ENCODE assay signal across 25 cellular contexts in genomic region chr5:99083197-99083596, GRCh38.
DNase-seq lines count a peak whose midpoint lies in the region; ATAC-seq, FAIRE-seq and TF ChIP-seq lines count a peak whose summit lies in the region.
"Had no signal": no experiment of that assay in that cellular context is flagged by ENCODE, and none has a peak within 500 bp of the region (broad histone marks: within the 10 kb centered on the region; RNA-seq: fewer than 3 reads in every experiment).

No MANE protein-coding gene starts in this region.

- H2BK5ac ChIP-seq in H1 (ENCODE audit: low read depth, low read length) (no peak overlapping the region), neuronal stem cell (ENCODE audit: low read length) (no peak overlapping the region)

- H2AFZ ChIP-seq in HepG2 (ENCODE audit: low read length), result no peak overlapping the region
- H2AFZ ChIP-seq in H1 (ENCODE audit: low read length), result 0 out of 2 replicates have a peak overlapping the region, but pooled peaks have one; percentile 13
- peak overlapping the region; percentile 13 for H2AFZ ChIP-seq in neuronal stem cell (ENCODE audit: low read length)

- POLR2A ChIA-PET in HepG2 (lab: Yijun Ruan, JAX), result no interaction called here
- POLR2A ChIA-PET in WTC11 (lab: Charles Lee), result no interaction called here
- POLR2A ChIA-PET in H1 (lab: Charles Lee; ENCODE audit: partially characterized antibody), result no interaction called here

- H4K5ac ChIP-seq in H1 (ENCODE audit: insufficient read length, low read depth, low read length), result no peak overlapping the region

- H3K36me3 ChIP-seq in HepG2 (replicated peaks in 1 of 2; ENCODE audit: control insufficient read depth in 1 of 2, insufficient read depth in 2 of 2, low read length in 2 of 2) (no peaks in the 10 kb centered on the region), right lobe of liver (no peaks in the 10 kb centered on the region), H1 (ENCODE audit: control insufficient read depth in 2 of 4, insufficient read depth in 4 of 4, low read length in 3 of 4) (no peaks in the 10 kb centered on the region), neuronal stem cell (replicated peaks in 1 of 2; ENCODE audit: control insufficient read depth in 2 of 2, insufficient read depth in 2 of 2, low read length in 2 of 2) (no peaks in the 10 kb centered on the region)
- H3K36me3 ChIP-seq: BLaER1 treated with 17β-estradiol and CSF1 and Interleukin-3, amounts not matched to agents 10 nM and 100 nM had no signal

- TF ChIP-seq POLR2A in HepG2 (IDR thresholded peaks at IDR 0.05; ENCODE audit: insufficient read depth in 1 of 2, low read depth in 2 of 2, low read length in 2 of 2) (no peak), right lobe of liver (IDR thresholded peaks at IDR 0.05) (no peak), H1 (IDR thresholded peaks at IDR 0.05; ENCODE audit: control extremely low read depth in 1 of 2, low read depth in 2 of 2, low read length in 2 of 2) (no peak)

- H3K9me3 ChIP-seq in HepG2 (ENCODE audit: low read length) (no peaks in the 10 kb centered on the region), right lobe of liver (no peaks in the 10 kb centered on the region), H1 (ENCODE audit: insufficient read depth in 2 of 2, low read depth in 1 of 2, low read length in 1 of 2) (no peaks in the 10 kb centered on the region), neuronal stem cell (replicated peaks in 1 of 2; ENCODE audit: control insufficient read depth in 2 of 2, insufficient read depth in 1 of 2, low read depth in 1 of 2, low read length in 2 of 2) (peaks cover 0 to 2% of the 10 kb centered on the region in 2 donors)
- H3K9me3 ChIP-seq: A549; BLaER1 treated with 17β-estradiol and CSF1 and Interleukin-3, amounts not matched to agents 10 nM and 100 nM; Caco-2 had no signal

- no peak overlapping the region for H3K27ac ChIP-seq in HepG2 (ENCODE audit: extremely low read length, insufficient read depth, low read length)
- no peak overlapping the region for H3K27ac ChIP-seq in right lobe of liver
- no peak overlapping the region for H3K27ac ChIP-seq in H1 (ENCODE audit: low read depth, low read length)
- H3K27ac ChIP-seq in neuronal stem cell (replicated peaks; ENCODE audit: low read length), result no peak overlapping the region
- H3K27ac ChIP-seq: 22Rv1; A549; BLaER1 treated with 17β-estradiol and CSF1 and Interleukin-3, amounts not matched to agents 10 nM and 100 nM; C4-2B had no signal

- H3K56ac ChIP-seq in H1 (replicated peaks; ENCODE audit: insufficient read length, low read depth, low read length), result no peak overlapping the region

- no peak overlapping the region for H3K14ac ChIP-seq in H1 (ENCODE audit: insufficient read length)
- no peak overlapping the region for H3K14ac ChIP-seq in neuronal stem cell (ENCODE audit: low read length)

- H3K4me1 ChIP-seq in HepG2 (ENCODE audit: insufficient read depth, low read length), result peaks cover 7% of the 10 kb centered on the region; the same call in 1 of the 2 replicates
- H3K4me1 ChIP-seq in right lobe of liver, result no peaks in the 10 kb centered on the region
- no peaks in the 10 kb centered on the region for H3K4me1 ChIP-seq in H1 (replicated peaks in 1 of 4; ENCODE audit: control insufficient read depth in 3 of 4, insufficient read depth in 4 of 4, low read length in 3 of 4)
- peaks cover 0 to 5% of the 10 kb centered on the region in 2 donors for H3K4me1 ChIP-seq in neuronal stem cell (ENCODE audit: control insufficient read depth in 2 of 2, insufficient read depth in 1 of 2, low read depth in 1 of 2, low read length in 2 of 2)
- H3K4me1 ChIP-seq: A549; BLaER1 treated with 17β-estradiol and CSF1 and Interleukin-3, amounts not matched to agents 10 nM and 100 nM; Caco-2 had no signal

- H3K79me2 ChIP-seq in HepG2 (ENCODE audit: insufficient read depth, low read length) (no peaks in the 10 kb centered on the region), H1 (ENCODE audit: control insufficient read depth in 1 of 2, insufficient read depth in 2 of 2, low read length in 2 of 2) (no peaks in the 10 kb centered on the region)

- H2BK120ac ChIP-seq in H1 (replicated peaks; ENCODE audit: low read depth, low read length) (no peak overlapping the region), neuronal stem cell (ENCODE audit: low read depth, low read length) (no peak overlapping the region)

- H3K79me1 ChIP-seq in H1 (ENCODE audit: low read depth, low read length) (no peaks in the 10 kb centered on the region), neuronal stem cell (ENCODE audit: low read depth, low read length) (no peaks in the 10 kb centered on the region)

- WGBS in HepG2 (ENCODE audit: low lambda C conversion rate), result 0% methylated on average over 3 of the region's 3 CpGs
- WGBS in right lobe of liver (ENCODE audit: insufficient coverage, low coverage, low lambda C conversion rate, missing lambda C conversion rate), result 46% methylated on average over 3 of the region's 3 CpGs
- 93% methylated on average over 3 of the region's 3 CpGs; no CpG with 5 or more reads in 1 of the 2 experiments for WGBS in H1 (ENCODE audit: extremely low coverage in 1 of 2, insufficient coverage in 1 of 2, insufficient read length in 1 of 2, insufficient replicate concordance in 2 of 2, low coverage in 1 of 2, low lambda C conversion rate in 2 of 2, missing lambda C conversion rate in 1 of 2), 2 experiments
- WGBS in neuronal stem cell (ENCODE audit: extremely low coverage in 2 of 2, insufficient read length in 2 of 2, insufficient replicate concordance in 1 of 2), 2 donors, result no CpG with 5 or more reads among the region's 3 CpGs

- H3K4me2 ChIP-seq in HepG2 (ENCODE audit: low read depth, low read length) (no peak overlapping the region), H1 (ENCODE audit: insufficient read depth in 1 of 2, low read depth in 2 of 2, low read length in 2 of 2) (no peak overlapping the region), neuronal stem cell (ENCODE audit: insufficient read depth, low read length, poor library complexity, severe bottlenecking) (no peak overlapping the region)
- H3K4me2 ChIP-seq: A549; BLaER1 treated with 17β-estradiol and CSF1 and Interleukin-3, amounts not matched to agents 10 nM and 100 nM had no signal

- H3K27me3 Mint-ChIP-seq in WTC11 (ENCODE audit: low read depth), result no peaks in the 10 kb centered on the region
- H3K27me3 Mint-ChIP-seq: CD4-positive, alpha-beta T cell had no signal

- CTCF ChIA-PET in HepG2 (lab: Yijun Ruan, JAX; ENCODE audit: low intra/inter-chr PET ratio, low total read pairs), result no interaction called here
- CTCF ChIA-PET in WTC11 (lab: Charles Lee), result no interaction called here
- CTCF ChIA-PET in H1 (lab: Charles Lee; ENCODE audit: partially characterized antibody), result no interaction called here

- no peak overlapping the region for H2BK15ac ChIP-seq in H1 (ENCODE audit: low read length)
- H2BK15ac ChIP-seq in neuronal stem cell (ENCODE audit: low read length), result no peak overlapping the region

- no peak overlapping the region for H2AK5ac ChIP-seq in H1 (ENCODE audit: low read depth, low read length)
- no peak overlapping the region for H2AK5ac ChIP-seq in neuronal stem cell (ENCODE audit: low read depth, low read length)

- no peak for TF ChIP-seq RAD21 in HepG2 (CRISPR knock-in tag; IDR thresholded peaks at IDR 0.05)
- no peak for TF ChIP-seq RAD21 in H1 (IDR thresholded peaks at IDR 0.05 in 1 of 2, conservative IDR thresholded peaks at IDR 0.05 in 1 of 2; ENCODE audit: low read depth in 2 of 2, low read length in 2 of 2)

- no peak overlapping the region for H3K27ac Mint-ChIP-seq in WTC11
- H3K27ac Mint-ChIP-seq: B cell; CD4-positive, alpha-beta T cell; CD8-positive, alpha-beta T cell had no signal

- in situ Hi-C loops in HepG2 (cut with HindIII; ENCODE audit: extremely low pct_ligation_motif_present, low pct_unique_long_range_greater_than_20kb), result no loop called here

- no peaks in the 10 kb centered on the region for H3K36me3 Mint-ChIP-seq in WTC11
- H3K36me3 Mint-ChIP-seq: CD8-positive, alpha-beta T cell had no signal

- intact Hi-C loops in HepG2 (cut with micrococcal nuclease; ENCODE audit: unreplicated experiment) (no loop called here), right lobe of liver (cut with DNase I) (no loop called here)

- H4K91ac ChIP-seq in H1 (replicated peaks; ENCODE audit: insufficient read length, low read length), result no peak overlapping the region
- H4K91ac ChIP-seq in neuronal stem cell (ENCODE audit: low read depth, low read length, poor library complexity), result no peak overlapping the region

- H2BK12ac ChIP-seq in H1 (ENCODE audit: low read depth, low read length) (no peak overlapping the region), neuronal stem cell (ENCODE audit: low read length) (no peak overlapping the region)

- H4K20me1 ChIP-seq in HepG2 (ENCODE audit: insufficient read depth, low read length), result no peaks in the 10 kb centered on the region
- H4K20me1 ChIP-seq in H1 (replicated peaks in 1 of 2; ENCODE audit: control insufficient read depth in 1 of 2, insufficient read depth in 2 of 2, low read length in 2 of 2), result no peaks in the 10 kb centered on the region
- H4K20me1 ChIP-seq: BLaER1 treated with 17β-estradiol and CSF1 and Interleukin-3, amounts not matched to agents 10 nM and 100 nM had no signal

- H3K4me3 Mint-ChIP-seq in WTC11, result no peak overlapping the region
- H3K4me3 Mint-ChIP-seq: B cell; CD4-positive, alpha-beta T cell; CD8-positive, alpha-beta T cell had no signal

- no peak overlapping the region for H3K18ac ChIP-seq in H1 (ENCODE audit: extremely low read depth, low read length)
- no peak overlapping the region for H3K18ac ChIP-seq in neuronal stem cell (ENCODE audit: low read length)

- H3K9ac ChIP-seq in HepG2 (ENCODE audit: insufficient read depth, low read depth, low read length) (no peak overlapping the region), H1 (replicated peaks in 1 of 4; ENCODE audit: extremely low read depth in 1 of 4, low read depth in 3 of 4, low read length in 3 of 4) (no peak overlapping the region), neuronal stem cell (ENCODE audit: low read depth, low read length, poor library complexity) (no peak overlapping the region)
- H3K9ac ChIP-seq: BLaER1 treated with 17β-estradiol and CSF1 and Interleukin-3, amounts not matched to agents 10 nM and 100 nM had no signal

- ATAC-seq in HepG2, result peak; percentile 73
- ATAC-seq in right lobe of liver, result no peak
- peak; percentile 34 for ATAC-seq in WTC11
- ATAC-seq: A549; CD8-positive, alpha-beta T cell; GM12878 had no signal

- no peak for TF ChIP-seq EP300 in HepG2 (IDR thresholded peaks at IDR 0.05; ENCODE audit: low read depth in 2 of 2, low read length in 2 of 2)
- no peak for TF ChIP-seq EP300 in HepG2 (CRISPR knock-in tag; IDR thresholded peaks at IDR 0.05; ENCODE audit: borderline replicate concordance)
- TF ChIP-seq EP300 in H1 (IDR thresholded peaks at IDR 0.05; ENCODE audit: borderline replicate concordance in 1 of 2, low read depth in 2 of 2, low read length in 2 of 2), result no peak

- H3K27me3 ChIP-seq in HepG2 (ENCODE audit: control insufficient read depth in 1 of 2, insufficient read depth in 2 of 2, low read length in 2 of 2) (no peaks in the 10 kb centered on the region), right lobe of liver (no peaks in the 10 kb centered on the region), H1 (replicated peaks in 1 of 4; ENCODE audit: control insufficient read depth in 3 of 4, extremely low read depth in 1 of 4, insufficient read depth in 3 of 4, low read length in 3 of 4) (peaks cover 0 to 1% (median 0%) of the 10 kb centered on the region in 4 experiments; a peak in 1 of 7 replicates), neuronal stem cell (ENCODE audit: control insufficient read depth in 3 of 3, insufficient read depth in 3 of 3, low read depth in 1 of 3, low read length in 3 of 3) (no peaks in the 10 kb centered on the region)
- H3K27me3 ChIP-seq: BLaER1 treated with 17β-estradiol and CSF1 and Interleukin-3, amounts not matched to agents 10 nM and 100 nM had no signal

- TF ChIP-seq CTCF in HepG2 (CRISPR knock-in tag; IDR thresholded peaks at IDR 0.05), result no peak
- TF ChIP-seq CTCF in right lobe of liver (IDR thresholded peaks at IDR 0.05), result no peak
- TF ChIP-seq CTCF in WTC11 (IDR thresholded peaks at IDR 0.05), result no peak
- no peak for TF ChIP-seq CTCF in H1 (IDR thresholded peaks at IDR 0.05; ENCODE audit: control extremely low read depth in 1 of 3, insufficient read depth in 1 of 3, low read depth in 1 of 3, low read length in 3 of 3)

- no peak for FAIRE-seq in HepG2 (lab: Jason Lieb, UNC)
- no peak for FAIRE-seq in H1 (lab: Jason Lieb, UNC)
- FAIRE-seq: A549, D721Med, GM12878, GM12892, GM18507, GM19239 had no signal

- DNase-seq in HepG2 (ENCODE audit: low spot score) (peak; percentile 15), right lobe of liver (no peak), WTC11 (ENCODE audit: low spot score) (no peak), H1 (ENCODE audit: low read depth in 1 of 2, low spot score in 2 of 2) (no peak), neuronal stem cell (ENCODE audit: low spot score) (no peak), Kasumi-1 (lab: John Stamatoyannopoulos, UW) (no peak), anterior cingulate cortex (lab: John Stamatoyannopoulos, UW) (no peak)
- no peak for DNase-seq in activated CD4-positive, alpha-beta T cell treated with anti-CD3 and anti-CD28 coated beads for 4 hours
- DNase-seq: AML-193; Caco-2; Calu3; CD4-positive, alpha-beta T cell; CD8-positive, alpha-beta T cell; DMS79 treated with DMSO at 0.1 percent for 48 hours; GDM1 had no signal

- no TSS peak for BruUV-seq in HepG2 (replicated peaks; lab: Mats Ljungman, UMichigan)

- H4K8ac ChIP-seq in H1 (ENCODE audit: extremely low read depth, insufficient read depth, low read length) (no peak overlapping the region), neuronal stem cell (ENCODE audit: low read depth, low read length) (no peak overlapping the region)

- no peak overlapping the region for H2BK20ac ChIP-seq in H1 (ENCODE audit: low read length)

- H3K9me3 Mint-ChIP-seq in WTC11, result peaks cover 4% of the 10 kb centered on the region
- H3K9me3 Mint-ChIP-seq: CD4-positive, alpha-beta T cell; CD8-positive, alpha-beta T cell had no signal

- peaks cover 18% of the 10 kb centered on the region for H3K4me1 Mint-ChIP-seq in WTC11

- no peak overlapping the region for H3K23ac ChIP-seq in H1 (ENCODE audit: insufficient read length)
- no peak overlapping the region for H3K23ac ChIP-seq in neuronal stem cell (ENCODE audit: low read depth, low read length, poor library complexity)

- H3K4ac ChIP-seq in H1 (replicated peaks; ENCODE audit: insufficient read length, low read depth, low read length) (no peak overlapping the region), neuronal stem cell (ENCODE audit: low read length) (no peak overlapping the region)

- H3K4me3 ChIP-seq in HepG2 (replicated peaks in 1 of 3; ENCODE audit: insufficient read depth in 1 of 3, low read depth in 2 of 3, low read length in 3 of 3) (no peak overlapping the region), right lobe of liver (no peak overlapping the region), H1 (ENCODE audit: extremely low read depth in 1 of 4, insufficient read depth in 2 of 4, low read depth in 3 of 4, low read length in 4 of 4) (no peak overlapping the region), neuronal stem cell (ENCODE audit: low read length in 2 of 2) (no peak overlapping the region)
- H3K4me3 ChIP-seq: A549; BLaER1 treated with 17β-estradiol and CSF1 and Interleukin-3, amounts not matched to agents 10 nM and 100 nM; GM12878 had no signal

- no peaks in the 10 kb centered on the region for H3K23me2 ChIP-seq in H1 (ENCODE audit: low read depth, low read length)

Comparison
In these comparisons a context has a peak if more than half of its experiments do, and no peak if none do; other contexts are left out.
1. ATAC-seq: peak in HepG2 (single experiment) and WTC11 (single experiment); none in right lobe of liver (0 of 4).